In the genomic region with DNA sequence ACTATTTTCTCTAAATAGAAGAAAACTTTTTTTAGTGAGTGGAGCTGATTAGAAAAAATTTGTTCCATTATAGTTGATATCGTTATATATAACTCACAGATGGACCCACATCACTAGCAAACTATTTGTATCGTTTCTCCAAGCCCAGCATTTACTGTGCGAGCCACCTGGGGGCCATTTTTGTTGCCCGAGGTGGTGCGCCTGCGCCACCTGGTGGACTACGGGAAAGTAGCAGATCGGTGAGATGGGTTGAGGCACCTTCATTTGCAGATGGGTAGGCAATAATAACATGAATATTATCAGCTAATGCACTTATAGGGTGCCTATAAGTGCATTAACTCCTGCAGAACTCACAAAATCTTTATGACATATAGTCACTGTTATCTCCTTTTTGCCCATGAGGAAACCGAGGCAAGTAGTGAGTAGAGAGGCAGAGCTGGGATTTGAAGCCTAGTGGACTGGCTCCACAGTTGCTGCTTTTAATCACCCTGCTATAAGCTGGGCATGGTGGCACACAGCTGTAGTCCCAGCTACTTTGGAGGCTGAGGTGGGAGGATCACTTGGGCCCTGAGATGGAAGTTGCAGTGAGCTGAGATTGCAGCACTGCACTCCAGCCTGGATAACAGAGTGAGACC, we compare ENCODE assay signal across 8 cellular contexts. TPM values are rescaled to one million over a fixed set of nuclear protein-coding genes. Genes with fewer than 3 reads are reported as not detected.
DNase-seq lines count a peak whose midpoint lies in the region; ATAC-seq and TF ChIP-seq lines count a peak whose summit lies in the region.

No MANE protein-coding gene starts in this region.

- H4K20me1 ChIP-seq in Karpas-422 (ENCODE audit: insufficient read depth, low read depth, low read length) = no peaks in the 10 kb centered on the region

- intact Hi-C loops in ovary (cut with DNase I) = loop anchor here in 3 of 4 donors (10.0 kb wide), 1 partner anchor 527 kb away; no protein-coding TSS in a partner anchor

- H3K79me2 ChIP-seq in Karpas-422 (ENCODE audit: low read length) = no peaks in the 10 kb centered on the region

- no peak overlapping the region for H2AFZ ChIP-seq in Karpas-422 (ENCODE audit: low read length)

- H3K9me2 ChIP-seq in Karpas-422 (replicated peaks; ENCODE audit: insufficient read depth, low read length) = no peaks in the 10 kb centered on the region

- no peak overlapping the region for H3K4me3 ChIP-seq in Karpas-422 (ENCODE audit: low read length)
- no peak overlapping the region for H3K4me3 ChIP-seq in adipocyte (ENCODE audit: low read length)
- H3K4me3 ChIP-seq in ovary = no peak overlapping the region

- H3K27me3 ChIP-seq in Karpas-422 (ENCODE audit: low read length) (no peaks in the 10 kb centered on the region), adipocyte (replicated peaks; ENCODE audit: control insufficient read depth, insufficient read depth, low read length) (peaks cover 26% of the 10 kb centered on the region), ovary (no peaks in the 10 kb centered on the region)

- TF ChIP-seq POLR2A in ovary (IDR thresholded peaks at IDR 0.05) = no peak

- H3K36me3 Mint-ChIP-seq in immature natural killer cell = no peaks in the 10 kb centered on the region

- peaks cover 7 to 11% of the 10 kb centered on the region in 2 donors for H3K4me1 Mint-ChIP-seq in immature natural killer cell

- H3K27me3 Mint-ChIP-seq in immature natural killer cell (ENCODE audit: low read depth in 3 of 3) = peaks cover 8 to 27% (median 19%) of the 10 kb centered on the region in 3 donors

- no peak overlapping the region for H3K27ac Mint-ChIP-seq in immature natural killer cell

- H3K4me3 Mint-ChIP-seq in immature natural killer cell = no peak overlapping the region

- H3K27ac ChIP-seq in Karpas-422 (ENCODE audit: low read length) (no peak overlapping the region), ovary (no peak overlapping the region)

- H3K36me3 ChIP-seq in Karpas-422 (ENCODE audit: insufficient read depth, low read length) (no peaks in the 10 kb centered on the region), adipocyte (ENCODE audit: control insufficient read depth, insufficient read depth, low read length, severe bottlenecking) (no peaks in the 10 kb centered on the region), ovary (no peaks in the 10 kb centered on the region)

- H3K4me1 ChIP-seq in Karpas-422 (ENCODE audit: low read length) (no peaks in the 10 kb centered on the region), adipocyte (ENCODE audit: control insufficient read depth, insufficient read depth, low read length) (no peaks in the 10 kb centered on the region), ovary (ENCODE audit: insufficient read depth) (no peaks in the 10 kb centered on the region)

- 10 to 13% (median 10%) methylated on average over 9 of the region's 9 CpGs for WGBS in ovary, 3 donors

- H3K9ac ChIP-seq in Karpas-422 (ENCODE audit: low read length) (no peak overlapping the region), adipocyte (ENCODE audit: low read length) (no peak overlapping the region)

- no peaks in the 10 kb centered on the region for H3K9me3 Mint-ChIP-seq in immature natural killer cell

- TF ChIP-seq CTCF in GM12873 (IDR thresholded peaks at IDR 0.05; ENCODE audit: insufficient read depth, low read depth, low read length, missing control alignments) = peak; percentile 98
- TF ChIP-seq CTCF in ovary (IDR thresholded peaks at IDR 0.05) = no peak

- no peak for ATAC-seq in HG03457 (IDR thresholded peaks at IDR 0.05; ENCODE audit: unreplicated experiment)

- H3K9me3 ChIP-seq in Karpas-422 (ENCODE audit: low read length) = no peaks in the 10 kb centered on the region
- H3K9me3 ChIP-seq in adipocyte (ENCODE audit: control insufficient read depth, low read length) = peaks cover 7% of the 10 kb centered on the region
- H3K9me3 ChIP-seq in ovary = no peaks in the 10 kb centered on the region

- DNase-seq in Karpas-422 (peak; percentile 85), T-helper 22 cell (ENCODE audit: low read depth) (peak; percentile 56), adipocyte (ENCODE audit: low read depth) (peak; percentile 43), immature natural killer cell (peak; percentile 66 to 78 (median 74)), ovary (no peak)
- DNase-seq in stimulated activated CD4-positive, alpha-beta T cell treated with anti-CD3 and anti-CD28 coated beads, Interleukin-4, amount 100 ng/mL, for 24 hours = peak; percentile 83

- no peak overlapping the region for H3K4me2 ChIP-seq in Karpas-422 (ENCODE audit: low read depth, low read length, poor library complexity, severe bottlenecking)

- TF ChIP-seq EP300 in ovary (IDR thresholded peaks at IDR 0.05) = no peak

RNA-seq across cellular contexts. Expression of a gene that starts 23.2 kb away (rescaled TPM):
- total RNA-seq in Karpas-422 (2014; rRNA removed; shearing (Covaris generic); ENCODE audit: low replicate concordance) = not detected in 2 replicates
- not detected for polyA plus RNA-seq in immature natural killer cell
- 10 to 100 TPM in 1 of 7 donors, 1 to 10 TPM in 4, under 1 TPM in 2; 0.28 to 12.5 (median 2.1) TPM for total RNA-seq in ovary
- polyA plus RNA-seq in ovary = 1 to 10 TPM; 1.1 to 1.6 TPM

RNA-seq across cellular contexts. Expression of a gene that starts 32.6 kb away (rescaled TPM):
- not detected in 2 replicates for total RNA-seq in Karpas-422 (2014; rRNA removed; shearing (Covaris generic); ENCODE audit: low replicate concordance)
- polyA plus RNA-seq in immature natural killer cell (10 to 100 TPM; 26.7 to 90.9 (median 28.9) TPM), ovary (1 to 10 TPM in 1 of 2 donors, under 1 TPM in 1; 0.86 to 3.8 TPM)
- 1 to 10 TPM; 1.3 to 8.9 (median 3.7) TPM for total RNA-seq in ovary

Comparison
In these comparisons a context has a peak if more than half of its experiments do, and no peak if none do; other contexts are left out.
1. DNase-seq: peak in Karpas-422 (single experiment), T-helper 22 cell (single experiment), adipocyte (single experiment), immature natural killer cell (3 of 3) and stimulated activated CD4-positive, alpha-beta T cell treated with anti-CD3 and anti-CD28 coated beads, Interleukin-4, amount 100 ng/mL, for 24 hours (single experiment); none in ovary (0 of 5).